Comparison of ENCODE assay signal across 8 cellular contexts in the genomic region with DNA sequence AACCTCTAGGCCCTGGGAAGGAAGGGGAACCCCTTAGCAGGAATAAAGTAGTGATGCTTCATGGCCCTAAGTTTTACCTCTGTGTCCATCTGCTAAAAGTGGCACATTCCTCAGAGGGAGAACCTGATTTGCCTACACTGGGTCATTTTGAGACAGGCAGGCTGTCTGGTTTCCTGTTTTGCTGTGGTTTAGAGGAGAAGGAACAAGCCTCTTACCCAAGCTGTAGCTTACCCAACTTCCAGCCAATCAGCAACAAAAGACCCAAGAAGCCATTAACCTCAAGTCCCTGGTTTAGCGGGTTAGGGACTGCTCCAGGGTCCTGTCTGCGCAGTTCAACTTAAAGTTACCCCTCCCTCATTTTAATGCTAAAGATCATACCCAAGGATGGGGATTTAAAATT.
A peak's percentile ranks its signal among the peaks of the same experiment; 100 is the strongest.
DNase-seq lines count a peak whose midpoint lies in the region; ATAC-seq and TF ChIP-seq lines count a peak whose summit lies in the region.

No MANE protein-coding gene starts in this region.

- peak; percentile 95 for DNase-seq in NB4 (ENCODE audit: low read depth)
- DNase-seq in left colon: peak; percentile 4 to 31
- no peak for DNase-seq in activated naive CD4-positive, alpha-beta T cell treated with anti-CD3 and anti-CD28 coated beads, Interleukin-2, amount 50 U/mL, for 16 hours
- DNase-seq in SHP77 treated with DMSO at 0.1 percent for 48 hours (lab: John Stamatoyannopoulos, UW): no peak
- DNase-seq in NCI-H2081 treated with DMSO at 0.1 percent for 48 hours (lab: John Stamatoyannopoulos, UW): no peak
- DNase-seq in HK-2 (ENCODE audit: unreplicated experiment): no peak

- intact Hi-C loops in left colon (cut with DNase I, micrococcal nuclease): no loop called here

- ATAC-seq in GM18870 (IDR thresholded peaks at IDR 0.05; ENCODE audit: unreplicated experiment) (peak; percentile 95), HG02642 (IDR thresholded peaks at IDR 0.05; ENCODE audit: poor library complexity, unreplicated experiment) (peak; percentile 89), left colon (no peak)

- H3K4me3 ChIP-seq in NB4 (ENCODE audit: low read depth, low read length): peak overlapping the region; percentile 54

- no peak for TF ChIP-seq CTCF in NB4 (IDR thresholded peaks at IDR 0.05; ENCODE audit: low read depth, low read length)

- no peak for TF ChIP-seq POLR2A in NB4 (IDR thresholded peaks at IDR 0.05; ENCODE audit: extremely low read depth, insufficient read length)

Comparison
In these comparisons a context has a peak if more than half of its experiments do, and no peak if none do; other contexts are left out.
1. DNase-seq: peak in NB4 (single experiment) and left colon (2 of 2); none in activated naive CD4-positive, alpha-beta T cell treated with anti-CD3 and anti-CD28 coated beads, Interleukin-2, amount 50 U/mL, for 16 hours (single experiment), SHP77 treated with DMSO at 0.1 percent for 48 hours (single experiment), NCI-H2081 treated with DMSO at 0.1 percent for 48 hours (single experiment) and HK-2 (single experiment).